ENCODE assay signal across 2 cellular contexts in the genomic region with DNA sequence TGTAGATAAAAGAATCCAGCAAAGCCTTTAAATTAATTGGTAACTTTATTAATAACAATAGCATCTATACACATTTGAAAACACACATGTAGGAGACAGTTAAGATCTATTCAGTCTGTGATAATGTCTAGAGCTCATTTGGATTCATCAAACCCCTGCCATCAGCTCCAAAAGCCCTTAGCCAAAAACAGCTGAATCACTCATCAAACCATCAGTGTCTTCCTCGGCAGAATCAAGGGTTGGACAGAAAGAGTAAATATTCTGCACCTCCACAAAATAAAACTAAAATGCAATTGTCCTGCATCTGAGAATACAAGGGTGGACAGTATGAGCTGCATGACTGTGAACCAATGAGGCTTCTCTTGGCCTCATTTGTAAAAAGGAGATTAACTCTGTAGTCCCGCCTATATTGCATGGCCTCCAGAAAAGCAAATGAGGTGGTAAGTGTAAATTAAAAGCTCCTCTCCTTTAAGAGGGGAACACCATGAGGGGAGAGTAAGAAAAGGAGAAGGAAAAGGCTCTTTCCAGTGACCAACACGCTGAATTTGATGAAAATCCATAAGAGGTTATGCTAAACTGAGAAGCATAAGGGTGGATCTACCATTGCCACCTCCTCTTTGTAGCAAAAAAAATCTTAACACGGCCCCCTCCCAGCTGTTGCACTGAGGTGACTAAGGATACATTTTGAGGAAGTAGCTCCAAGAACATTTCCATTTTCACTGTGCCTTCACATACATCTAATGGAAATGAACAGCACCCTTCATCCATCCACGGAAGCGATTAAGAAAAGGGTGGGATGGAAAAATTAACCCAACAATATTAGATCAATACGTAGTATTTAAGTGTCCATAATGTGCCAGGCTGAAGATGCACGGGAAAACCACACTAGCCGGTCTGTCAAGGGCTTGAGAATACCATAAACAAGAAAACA.
TF ChIP-seq lines count a peak whose summit lies in the region.

No MANE protein-coding gene starts in this region.

TF ChIP-seq in SK-N-SH, 30 proteins besides CTCF, POLR2A, EP300 and RAD21 (continued from another document):
- TF ChIP-seq, protein P1, sequence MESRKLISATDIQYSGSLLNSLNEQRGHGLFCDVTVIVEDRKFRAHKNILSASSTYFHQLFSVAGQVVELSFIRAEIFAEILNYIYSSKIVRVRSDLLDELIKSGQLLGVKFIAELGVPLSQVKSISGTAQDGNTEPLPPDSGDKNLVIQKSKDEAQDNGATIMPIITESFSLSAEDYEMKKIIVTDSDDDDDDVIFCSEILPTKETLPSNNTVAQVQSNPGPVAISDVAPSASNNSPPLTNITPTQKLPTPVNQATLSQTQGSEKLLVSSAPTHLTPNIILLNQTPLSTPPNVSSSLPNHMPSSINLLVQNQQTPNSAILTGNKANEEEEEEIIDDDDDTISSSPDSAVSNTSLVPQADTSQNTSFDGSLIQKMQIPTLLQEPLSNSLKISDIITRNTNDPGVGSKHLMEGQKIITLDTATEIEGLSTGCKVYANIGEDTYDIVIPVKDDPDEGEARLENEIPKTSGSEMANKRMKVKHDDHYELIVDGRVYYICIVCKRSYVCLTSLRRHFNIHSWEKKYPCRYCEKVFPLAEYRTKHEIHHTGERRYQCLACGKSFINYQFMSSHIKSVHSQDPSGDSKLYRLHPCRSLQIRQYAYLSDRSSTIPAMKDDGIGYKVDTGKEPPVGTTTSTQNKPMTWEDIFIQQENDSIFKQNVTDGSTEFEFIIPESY (IDR thresholded peaks at IDR 0.05; ENCODE audit: borderline replicate concordance, low read depth) = peak; percentile 29; the same call in 1 of the 2 replicates
- TF ChIP-seq, protein P2, sequence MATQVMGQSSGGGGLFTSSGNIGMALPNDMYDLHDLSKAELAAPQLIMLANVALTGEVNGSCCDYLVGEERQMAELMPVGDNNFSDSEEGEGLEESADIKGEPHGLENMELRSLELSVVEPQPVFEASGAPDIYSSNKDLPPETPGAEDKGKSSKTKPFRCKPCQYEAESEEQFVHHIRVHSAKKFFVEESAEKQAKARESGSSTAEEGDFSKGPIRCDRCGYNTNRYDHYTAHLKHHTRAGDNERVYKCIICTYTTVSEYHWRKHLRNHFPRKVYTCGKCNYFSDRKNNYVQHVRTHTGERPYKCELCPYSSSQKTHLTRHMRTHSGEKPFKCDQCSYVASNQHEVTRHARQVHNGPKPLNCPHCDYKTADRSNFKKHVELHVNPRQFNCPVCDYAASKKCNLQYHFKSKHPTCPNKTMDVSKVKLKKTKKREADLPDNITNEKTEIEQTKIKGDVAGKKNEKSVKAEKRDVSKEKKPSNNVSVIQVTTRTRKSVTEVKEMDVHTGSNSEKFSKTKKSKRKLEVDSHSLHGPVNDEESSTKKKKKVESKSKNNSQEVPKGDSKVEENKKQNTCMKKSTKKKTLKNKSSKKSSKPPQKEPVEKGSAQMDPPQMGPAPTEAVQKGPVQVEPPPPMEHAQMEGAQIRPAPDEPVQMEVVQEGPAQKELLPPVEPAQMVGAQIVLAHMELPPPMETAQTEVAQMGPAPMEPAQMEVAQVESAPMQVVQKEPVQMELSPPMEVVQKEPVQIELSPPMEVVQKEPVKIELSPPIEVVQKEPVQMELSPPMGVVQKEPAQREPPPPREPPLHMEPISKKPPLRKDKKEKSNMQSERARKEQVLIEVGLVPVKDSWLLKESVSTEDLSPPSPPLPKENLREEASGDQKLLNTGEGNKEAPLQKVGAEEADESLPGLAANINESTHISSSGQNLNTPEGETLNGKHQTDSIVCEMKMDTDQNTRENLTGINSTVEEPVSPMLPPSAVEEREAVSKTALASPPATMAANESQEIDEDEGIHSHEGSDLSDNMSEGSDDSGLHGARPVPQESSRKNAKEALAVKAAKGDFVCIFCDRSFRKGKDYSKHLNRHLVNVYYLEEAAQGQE (IDR thresholded peaks at IDR 0.05; ENCODE audit: low read depth, low read length) = no peak
TF ChIP-seq in SK-N-SH: peak in this region for 3.

TF ChIP-seq in SK-N-SH treated with all-trans-retinoic acid at 6 μM for 48 hours, 23 proteins besides CTCF, POLR2A, EP300 and RAD21 (continued from another document):
- TF ChIP-seq, protein P3, sequence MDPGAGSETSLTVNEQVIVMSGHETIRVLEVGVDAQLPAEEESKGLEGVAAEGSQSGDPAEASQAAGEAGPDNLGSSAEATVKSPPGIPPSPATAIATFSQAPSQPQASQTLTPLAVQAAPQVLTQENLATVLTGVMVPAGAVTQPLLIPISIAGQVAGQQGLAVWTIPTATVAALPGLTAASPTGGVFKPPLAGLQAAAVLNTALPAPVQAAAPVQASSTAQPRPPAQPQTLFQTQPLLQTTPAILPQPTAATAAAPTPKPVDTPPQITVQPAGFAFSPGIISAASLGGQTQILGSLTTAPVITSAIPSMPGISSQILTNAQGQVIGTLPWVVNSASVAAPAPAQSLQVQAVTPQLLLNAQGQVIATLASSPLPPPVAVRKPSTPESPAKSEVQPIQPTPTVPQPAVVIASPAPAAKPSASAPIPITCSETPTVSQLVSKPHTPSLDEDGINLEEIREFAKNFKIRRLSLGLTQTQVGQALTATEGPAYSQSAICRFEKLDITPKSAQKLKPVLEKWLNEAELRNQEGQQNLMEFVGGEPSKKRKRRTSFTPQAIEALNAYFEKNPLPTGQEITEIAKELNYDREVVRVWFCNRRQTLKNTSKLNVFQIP (CRISPR knock-in tag; IDR thresholded peaks at IDR 0.05; ENCODE audit: borderline replicate concordance, low read depth) = no peak
TF ChIP-seq in SK-N-SH treated with all-trans-retinoic acid at 6 μM for 48 hours: peak in this region for 0.
